In the genomic region with DNA sequence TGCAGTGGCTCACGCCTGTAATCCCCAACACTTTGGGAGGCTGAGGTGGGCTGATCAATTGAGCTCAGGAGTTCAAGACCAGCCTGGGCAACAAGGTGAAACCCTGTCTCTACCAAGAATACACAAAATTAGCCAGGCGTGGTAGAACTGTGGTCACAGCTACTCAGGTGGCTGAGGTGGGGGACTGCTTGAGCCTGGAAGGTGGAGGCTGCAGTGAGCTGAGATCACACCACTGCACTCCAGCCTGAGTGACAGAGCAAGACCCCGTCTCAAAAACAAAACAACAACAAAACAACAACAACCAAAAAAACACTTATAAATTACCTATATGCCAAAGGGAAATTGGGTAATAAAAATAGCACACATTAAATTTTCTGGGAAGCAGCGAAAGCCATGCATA, we compare ENCODE assay signal across 12 cellular contexts.
DNase-seq lines count a peak whose midpoint lies in the region; ATAC-seq and TF ChIP-seq lines count a peak whose summit lies in the region.
"Had no signal": no experiment of that assay in that cellular context is flagged by ENCODE, and none has a peak within 500 bp of the region (broad histone marks: within the 10 kb centered on the region; RNA-seq: fewer than 3 reads in every experiment).

No MANE protein-coding gene starts in this region.

- POLR2A ChIA-PET in activated B cell treated with CpG ODN at 0.5 μM for 24 hours (lab: Charles Lee) = no interaction called here

- TF ChIP-seq POLR2A in sigmoid colon (IDR thresholded peaks at IDR 0.05) (no peak), suprapubic skin (IDR thresholded peaks at IDR 0.05) (no peak)

- peaks cover 0 to 97% (median 89%) of the 10 kb centered on the region in 4 donors for H3K4me1 ChIP-seq in sigmoid colon
- H3K4me1 ChIP-seq in suprapubic skin = peaks cover 27% of the 10 kb centered on the region

- peaks cover 21% of the 10 kb centered on the region for H3K27me3 Mint-ChIP-seq in activated B cell treated with CpG ODN at 0.5 μM for 24 hours

- TF ChIP-seq CTCF in activated B cell treated with CpG ODN at 0.5 μM for 24 hours (IDR thresholded peaks at IDR 0.05) (no peak), sigmoid colon (IDR thresholded peaks at IDR 0.05) (no peak), suprapubic skin (IDR thresholded peaks at IDR 0.05) (no peak)

- peaks cover 7% of the 10 kb centered on the region for H3K36me3 Mint-ChIP-seq in activated B cell treated with CpG ODN at 0.5 μM for 24 hours (ENCODE audit: low read depth)

- H3K4me3 ChIP-seq in sigmoid colon = no peak overlapping the region
- no peak overlapping the region for H3K4me3 ChIP-seq in suprapubic skin
- H3K4me3 ChIP-seq: thoracic aorta had no signal

- intact Hi-C loops in activated B cell treated with CpG ODN at 0.5 μM for 24 hours (cut with micrococcal nuclease) = loop anchor here (1.0 kb wide), 1 partner anchor 8 kb away; no protein-coding TSS in a partner anchor
- intact Hi-C loops in sigmoid colon (cut with DNase I) = no loop called here

- H3K27ac ChIP-seq in sigmoid colon (peak overlapping the region in 3 of 4 donors; percentile 66 to 84 (median 80)), suprapubic skin (no peak overlapping the region)
- H3K27ac ChIP-seq: thoracic aorta had no signal

- WGBS in sigmoid colon, 2 donors = 73 to 88% methylated on average over 4 of the region's 4 CpGs
- 85% methylated on average over 4 of the region's 4 CpGs for WGBS in suprapubic skin

- ATAC-seq in GM18867 (IDR thresholded peaks at IDR 0.05; ENCODE audit: unreplicated experiment) (peak; percentile 56), GM21786 (IDR thresholded peaks at IDR 0.05; ENCODE audit: unreplicated experiment) (peak; percentile 59), activated B cell treated with CpG ODN at 0.5 μM for 24 hours (ENCODE audit: low read depth) (peak; percentile 52), GM18519 (IDR thresholded peaks at IDR 0.05; ENCODE audit: low FRiP score, unreplicated experiment) (no peak)
- ATAC-seq: HepG2 had no signal

- no peaks in the 10 kb centered on the region for H3K27me3 ChIP-seq in sigmoid colon
- H3K27me3 ChIP-seq in suprapubic skin = no peaks in the 10 kb centered on the region

- H3K9me3 Mint-ChIP-seq in activated B cell treated with CpG ODN at 0.5 μM for 24 hours = peaks cover 17% of the 10 kb centered on the region

- H3K27ac Mint-ChIP-seq in activated B cell treated with CpG ODN at 0.5 μM for 24 hours = no peak overlapping the region

- CTCF ChIA-PET in activated B cell treated with CpG ODN at 0.5 μM for 24 hours (lab: Charles Lee) = interaction anchor here (0.8 kb wide), 1 partner anchor 8 kb away, joined by 3 read pairs; no protein-coding TSS in a partner anchor

- no peaks in the 10 kb centered on the region for H3K36me3 ChIP-seq in sigmoid colon
- H3K36me3 ChIP-seq in suprapubic skin = no peaks in the 10 kb centered on the region
- H3K36me3 ChIP-seq: thoracic aorta had no signal

- H3K4me1 Mint-ChIP-seq in activated B cell treated with CpG ODN at 0.5 μM for 24 hours = peaks cover 54% of the 10 kb centered on the region

- H3K4me3 Mint-ChIP-seq in activated B cell treated with CpG ODN at 0.5 μM for 24 hours = peak overlapping the region; percentile 55

- DNase-seq in activated B cell treated with CpG ODN at 0.5 μM for 24 hours = no peak
- no peak for DNase-seq in sigmoid colon
- no peak for DNase-seq in AML-193 (lab: John Stamatoyannopoulos, UW)
- DNase-seq in suprapubic skin (ENCODE audit: low spot score in 2 of 2) = no peak
- DNase-seq in AG08396 (ENCODE audit: low spot score) = no peak
- DNase-seq: amygdala, NCI-H510A treated with DMSO at 0.1 percent for 48 hours had no signal

- H3K9me3 ChIP-seq in sigmoid colon (no peaks in the 10 kb centered on the region), suprapubic skin (no peaks in the 10 kb centered on the region)
- H3K9me3 ChIP-seq: thoracic aorta had no signal

- no peak for TF ChIP-seq EP300 in sigmoid colon (IDR thresholded peaks at IDR 0.05)
- no peak for TF ChIP-seq EP300 in suprapubic skin (IDR thresholded peaks at IDR 0.05)
